23 cellular contexts compared by ENCODE assay signal in the genomic region with DNA sequence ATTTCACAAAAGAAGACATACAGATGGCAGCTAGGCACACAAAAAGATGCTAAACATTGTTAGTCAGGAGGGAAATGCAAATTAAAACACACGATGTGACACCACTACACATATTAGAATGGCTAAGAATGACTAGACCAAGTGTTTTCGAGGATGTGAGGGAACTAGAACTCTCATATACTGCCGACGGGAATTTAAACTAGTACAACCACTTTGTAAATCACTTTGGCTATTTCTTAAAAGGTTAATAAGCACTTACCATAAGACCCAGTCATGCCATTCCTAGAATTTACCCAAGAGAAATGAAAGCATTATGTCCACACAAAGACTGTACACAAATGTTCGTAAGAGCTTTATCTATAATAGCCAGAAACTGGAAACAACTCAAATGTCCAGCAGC.
"Had no signal": no experiment of that assay in that cellular context is flagged by ENCODE, and none has a peak within 500 bp of the region (broad histone marks: within the 10 kb centered on the region; RNA-seq: fewer than 3 reads in every experiment).

No MANE protein-coding gene starts in this region.

- H3K27ac ChIP-seq: epithelial cell of prostate, esophagus squamous epithelium, ovary, psoas muscle, skin epidermis, spleen, suprapubic skin, transverse colon had no signal

- H3K4me3 ChIP-seq: esophagus squamous epithelium, ovary, psoas muscle, skin epidermis, spleen, suprapubic skin, transverse colon had no signal

- H3K27me3 ChIP-seq: esophagus squamous epithelium, ovary, suprapubic skin, transverse colon had no signal

- H3K9me3 ChIP-seq: esophagus squamous epithelium, ovary, psoas muscle, spleen, suprapubic skin, transverse colon had no signal

- H3K36me3 ChIP-seq: ovary, suprapubic skin had no signal

- FAIRE-seq: colon had no signal

- DNase-seq: effector CD8-positive, alpha-beta T cell; endodermal cell; esophagus squamous epithelium; foreskin melanocyte; hypothalamus; immature natural killer cell; islet precursor cell; mammary epithelial cell; natural killer cell; occipital lobe; ovary; posterior cingulate gyrus; psoas muscle; right cardiac atrium; spleen; stimulated activated CD4-positive, alpha-beta T cell treated with anti-CD3 and anti-CD28 coated beads, Interleukin-4, amount 100 ng/mL, for 4 hours; stimulated activated naive CD4-positive, alpha-beta T cell; stimulated activated naive CD8-positive, alpha-beta T cell treated with anti-CD3 and anti-CD28 coated beads, Interleukin-15, amount 100 ng/mL, for 72 hours; transverse colon had no signal

- H3K4me1 ChIP-seq: psoas muscle had no signal

- ATAC-seq: natural killer cell; psoas muscle; right cardiac atrium; stimulated activated naive CD8-positive, alpha-beta T cell treated with anti-CD3 and anti-CD28 coated beads, Interleukin-15, amount 100 ng/mL, for 72 hours had no signal
